ENCODE assay signal across 12 cellular contexts in genomic region chr10:132631348-132631735, GRCh38.
DNase-seq lines count a peak whose midpoint lies in the region; ATAC-seq and TF ChIP-seq lines count a peak whose summit lies in the region.
"Had no signal": no experiment of that assay in that cellular context is flagged by ENCODE, and none has a peak within 500 bp of the region (broad histone marks: within the 10 kb centered on the region; RNA-seq: fewer than 3 reads in every experiment).

No MANE protein-coding gene starts in this region.

- intact Hi-C loops in body of pancreas (cut with DNase I) (no loop called here), tibial artery (cut with DNase I; ENCODE audit: low total_unique reads) (loop anchor here (10.0 kb wide), 1 partner anchor 57 kb away; no protein-coding TSS in a partner anchor)

- H3K36me3 ChIP-seq in body of pancreas (replicated peaks in 1 of 2; ENCODE audit: insufficient read depth in 1 of 2, low read depth in 2 of 2), result no peaks in the 10 kb centered on the region
- no peaks in the 10 kb centered on the region for H3K36me3 ChIP-seq in muscle layer of duodenum (ENCODE audit: control insufficient read depth in 1 of 2, insufficient read depth in 2 of 2, low read length in 2 of 2)
- no peaks in the 10 kb centered on the region for H3K36me3 ChIP-seq in tibial artery
- H3K36me3 ChIP-seq: neural progenitor cell had no signal

- TF ChIP-seq CTCF in body of pancreas (IDR thresholded peaks at IDR 0.05), result peak in 1 of 7 experiments; percentile 3
- no peak for TF ChIP-seq CTCF in glutamatergic neuron (IDR thresholded peaks at IDR 0.05; ENCODE audit: partially characterized antibody, unreplicated experiment)
- no peak for TF ChIP-seq CTCF in tibial artery (IDR thresholded peaks at IDR 0.05)

- H3K27ac Mint-ChIP-seq in glutamatergic neuron (ENCODE audit: unreplicated experiment), result no peak overlapping the region
- no peak overlapping the region for H3K27ac Mint-ChIP-seq in activated CD4-positive, alpha-beta T cell treated with anti-CD3 and anti-CD28 coated beads, Interleukin-2, amount 10 ng/mL, durations not matched to agents 7 days and 5 days
- H3K27ac Mint-ChIP-seq: neural progenitor cell had no signal

- whole genome bisulfite sequencing in body of pancreas, 2 donors, result 30 to 33% methylated on average over 17 of the region's 17 CpGs

- H3K27ac ChIP-seq in body of pancreas (peak overlapping the region; percentile 81 to 85 (median 84)), muscle layer of duodenum (ENCODE audit: low read length) (peak overlapping the region; percentile 89), tibial artery (peak overlapping the region; percentile 89 to 94)
- H3K27ac ChIP-seq: neural progenitor cell had no signal

- CTCF ChIA-PET in activated CD4-positive, alpha-beta T cell treated with anti-CD3 and anti-CD28 coated beads, Interleukin-2, amount 10 ng/mL, durations not matched to agents 7 days and 5 days (lab: Charles Lee), result no interaction called here

- TF ChIP-seq POLR2A in body of pancreas (IDR thresholded peaks at IDR 0.05), result no peak

- peaks cover 6% of the 10 kb centered on the region for H3K9me3 Mint-ChIP-seq in glutamatergic neuron (ENCODE audit: unreplicated experiment)
- no peaks in the 10 kb centered on the region for H3K9me3 Mint-ChIP-seq in activated CD4-positive, alpha-beta T cell treated with anti-CD3 and anti-CD28 coated beads, Interleukin-2, amount 10 ng/mL, durations not matched to agents 7 days and 5 days
- H3K9me3 Mint-ChIP-seq: neural progenitor cell had no signal

- peaks cover 22% of the 10 kb centered on the region for H3K4me1 Mint-ChIP-seq in glutamatergic neuron (ENCODE audit: low read depth, unreplicated experiment)
- H3K4me1 Mint-ChIP-seq in activated CD4-positive, alpha-beta T cell treated with anti-CD3 and anti-CD28 coated beads, Interleukin-2, amount 10 ng/mL, durations not matched to agents 7 days and 5 days, result peaks cover 18% of the 10 kb centered on the region

- H3K4me1 ChIP-seq in body of pancreas, result peaks cover 24% of the 10 kb centered on the region
- peaks cover 19 to 70% of the 10 kb centered on the region in 2 donors for H3K4me1 ChIP-seq in muscle layer of duodenum (ENCODE audit: control insufficient read depth in 1 of 2, insufficient read depth in 2 of 2, low read length in 2 of 2)
- peaks cover 10 to 99% (median 84%) of the 10 kb centered on the region in 4 donors for H3K4me1 ChIP-seq in tibial artery
- H3K4me1 ChIP-seq: neural progenitor cell had no signal

- H3K4me3 Mint-ChIP-seq in glutamatergic neuron (ENCODE audit: unreplicated experiment), result no peak overlapping the region
- H3K4me3 Mint-ChIP-seq in activated CD4-positive, alpha-beta T cell treated with anti-CD3 and anti-CD28 coated beads, Interleukin-2, amount 10 ng/mL, durations not matched to agents 7 days and 5 days, result no peak overlapping the region
- H3K4me3 Mint-ChIP-seq: neural progenitor cell had no signal

- peaks cover 11% of the 10 kb centered on the region for H3K36me3 Mint-ChIP-seq in glutamatergic neuron (ENCODE audit: unreplicated experiment)
- H3K36me3 Mint-ChIP-seq in activated CD4-positive, alpha-beta T cell treated with anti-CD3 and anti-CD28 coated beads, Interleukin-2, amount 10 ng/mL, durations not matched to agents 7 days and 5 days (ENCODE audit: low read depth), result no peaks in the 10 kb centered on the region
- H3K36me3 Mint-ChIP-seq: neural progenitor cell had no signal

- POLR2A ChIA-PET in activated CD4-positive, alpha-beta T cell treated with anti-CD3 and anti-CD28 coated beads, Interleukin-2, amount 10 ng/mL, durations not matched to agents 7 days and 5 days (lab: Charles Lee), result no interaction called here

- DNase-seq in body of pancreas (peak; percentile 49 to 74 (median 66)), glutamatergic neuron (peak; percentile 6), tibial artery (peak; percentile 82 to 96)
- DNase-seq in stimulated activated CD8-positive, alpha-beta memory T cell treated with anti-CD3 and anti-CD28 coated beads, Interleukin-4, amount 100 ng/mL, for 48 hours, result no peak
- no peak for DNase-seq in activated CD4-positive, alpha-beta T cell treated with anti-CD3 and anti-CD28 coated beads, Interleukin-2, amount 10 ng/mL, durations not matched to agents 7 days and 5 days
- DNase-seq: DMS 273 treated with DMSO at 0.1 percent for 48 hours; effector CD4-positive, alpha-beta T cell; NCI-H526 had no signal

- H3K27me3 ChIP-seq in body of pancreas (no peaks in the 10 kb centered on the region), muscle layer of duodenum (ENCODE audit: low read depth, low read length) (no peaks in the 10 kb centered on the region), tibial artery (no peaks in the 10 kb centered on the region)
- H3K27me3 ChIP-seq: neural progenitor cell had no signal

- peaks cover 13% of the 10 kb centered on the region for H3K27me3 Mint-ChIP-seq in glutamatergic neuron (ENCODE audit: unreplicated experiment)
- no peaks in the 10 kb centered on the region for H3K27me3 Mint-ChIP-seq in activated CD4-positive, alpha-beta T cell treated with anti-CD3 and anti-CD28 coated beads, Interleukin-2, amount 10 ng/mL, durations not matched to agents 7 days and 5 days

- peak; percentile 65 for ATAC-seq in body of pancreas
- ATAC-seq in GM21737 (IDR thresholded peaks at IDR 0.05; ENCODE audit: unreplicated experiment), result no peak
- ATAC-seq in HG02884 (IDR thresholded peaks at IDR 0.05; ENCODE audit: unreplicated experiment), result no peak

- H3K4me3 ChIP-seq in body of pancreas (no peak overlapping the region), muscle layer of duodenum (ENCODE audit: low read depth in 1 of 2, low read length in 2 of 2) (peak overlapping the region in 1 of 2 donors; percentile 43), tibial artery (no peak overlapping the region)
- H3K4me3 ChIP-seq: neural progenitor cell had no signal

- no peaks in the 10 kb centered on the region for H3K9me3 ChIP-seq in body of pancreas
- H3K9me3 ChIP-seq in muscle layer of duodenum (ENCODE audit: control insufficient read depth in 1 of 2, low read length in 2 of 2), result no peaks in the 10 kb centered on the region
- H3K9me3 ChIP-seq in tibial artery, result no peaks in the 10 kb centered on the region

Comparison
In these comparisons a context has a peak if more than half of its experiments do, and no peak if none do; other contexts are left out.
1. DNase-seq: peak in body of pancreas (4 of 4), glutamatergic neuron (single experiment) and tibial artery (2 of 2); none in stimulated activated CD8-positive, alpha-beta memory T cell treated with anti-CD3 and anti-CD28 coated beads, Interleukin-4, amount 100 ng/mL, for 48 hours (single experiment) and activated CD4-positive, alpha-beta T cell treated with anti-CD3 and anti-CD28 coated beads, Interleukin-2, amount 10 ng/mL, durations not matched to agents 7 days and 5 days (single experiment).
2. Peak in every context shown above with its lines, with median percentiles within 50 percentile points of each other: H3K27ac ChIP-seq.